8 cellular contexts compared by ENCODE assay signal in genomic region chr7:130894146-130895005, GRCh38.
DNase-seq lines count a peak whose midpoint lies in the region; ATAC-seq and TF ChIP-seq lines count a peak whose summit lies in the region.

No MANE protein-coding gene starts in this region.

- peaks cover 55% of the 10 kb centered on the region for H3K4me1 Mint-ChIP-seq in CD4-positive, alpha-beta T cell (ENCODE audit: low read depth)

- peak overlapping the region; percentile 82 for H3K27ac Mint-ChIP-seq in CD4-positive, alpha-beta T cell

- peaks cover 90% of the 10 kb centered on the region for H3K36me3 Mint-ChIP-seq in CD4-positive, alpha-beta T cell (ENCODE audit: low read depth)

- H3K9me3 Mint-ChIP-seq in CD4-positive, alpha-beta T cell: no peaks in the 10 kb centered on the region

- CTCF ChIA-PET in CD4-positive, alpha-beta T cell (lab: Charles Lee): interaction anchor here (1.2 to 1.4 kb wide), 2 partner anchors 46 to 52 kb away, joined by 3 read pairs; no protein-coding TSS in a partner anchor

- H3K4me3 ChIP-seq in astrocyte of the spinal cord (ENCODE audit: low read depth, low read length): no peak overlapping the region
- H3K4me3 ChIP-seq in left lung: no peak overlapping the region
- H3K4me3 ChIP-seq in urinary bladder (ENCODE audit: low read depth, low read length): no peak overlapping the region

- H3K4me3 Mint-ChIP-seq in CD4-positive, alpha-beta T cell: no peak overlapping the region

- in situ Hi-C loops in astrocyte of the spinal cord (cut with HindIII; ENCODE audit: low sequenced_read_pairs): no loop called here

- H3K9me3 ChIP-seq in CD4-positive, alpha-beta T cell (ENCODE audit: control insufficient read depth, low read length): no peaks in the 10 kb centered on the region
- no peaks in the 10 kb centered on the region for H3K9me3 ChIP-seq in left lung

- WGBS in urinary bladder: 61% methylated on average over 14 of the region's 14 CpGs

- no peak for TF ChIP-seq CTCF in CD4-positive, alpha-beta T cell (IDR thresholded peaks at IDR 0.05)
- TF ChIP-seq CTCF in astrocyte of the spinal cord (IDR thresholded peaks at IDR 0.05; ENCODE audit: low read depth, low read length): no peak
- TF ChIP-seq CTCF in left lung (IDR thresholded peaks at IDR 0.05): no peak

- H3K27me3 Mint-ChIP-seq in CD4-positive, alpha-beta T cell: no peaks in the 10 kb centered on the region

- no peak for ATAC-seq in CD4-positive, alpha-beta T cell (ENCODE audit: poor library complexity)
- ATAC-seq in left lung (peak; percentile 68), GM21381 (IDR thresholded peaks at IDR 0.05; ENCODE audit: unreplicated experiment) (no peak), HG03354 (IDR thresholded peaks at IDR 0.05; ENCODE audit: poor library complexity, severe bottlenecking, unreplicated experiment) (no peak)

- POLR2A ChIA-PET in CD4-positive, alpha-beta T cell (lab: Charles Lee): no interaction called here

- no peak for DNase-seq in CD4-positive, alpha-beta T cell
- DNase-seq in NCI-H1105 (lab: John Stamatoyannopoulos, UW) (peak; percentile 48), astrocyte of the spinal cord (ENCODE audit: low read depth, low spot score) (peak; percentile 87), left lung (peak; percentile 91 to 92), COR-L47 (lab: John Stamatoyannopoulos, UW) (no peak)

- intact Hi-C loops in CD4-positive, alpha-beta T cell (cut with DNase I, micrococcal nuclease): loop anchor here (5.0 to 10.0 kb wide), 4 partner anchors 60 to 760 kb away; no protein-coding TSS in a partner anchor
- intact Hi-C loops in left lung (cut with DNase I): loop anchor here in 1 of 2 donors (5.0 to 10.0 kb wide), 2 partner anchors 120 to 148 kb away; no protein-coding TSS in a partner anchor

- H3K36me3 ChIP-seq in left lung (peaks cover 0 to 59% of the 10 kb centered on the region in 2 donors), urinary bladder (ENCODE audit: insufficient read depth) (no peaks in the 10 kb centered on the region)

- H3K27ac ChIP-seq in CD4-positive, alpha-beta T cell (ENCODE audit: low read depth, low read length): no peak overlapping the region
- peak overlapping the region; percentile 61 to 74 for H3K27ac ChIP-seq in left lung
- peak overlapping the region; percentile 68 for H3K27ac ChIP-seq in urinary bladder (ENCODE audit: low read depth)

- H3K4me1 ChIP-seq in left lung (peaks cover 47 to 91% of the 10 kb centered on the region in 2 donors), urinary bladder (ENCODE audit: insufficient read depth) (peaks cover 1% of the 10 kb centered on the region)

- H3K27me3 ChIP-seq in CD4-positive, alpha-beta T cell (ENCODE audit: control insufficient read depth, insufficient read depth, low read length): no peaks in the 10 kb centered on the region
- H3K27me3 ChIP-seq in left lung: no peaks in the 10 kb centered on the region

Comparison
In these comparisons a context has a peak if more than half of its experiments do, and no peak if none do; other contexts are left out.
1. DNase-seq: peak in NCI-H1105 (single experiment), astrocyte of the spinal cord (single experiment) and left lung (2 of 2); none in CD4-positive, alpha-beta T cell (0 of 10) and COR-L47 (single experiment).